In the genomic region with DNA sequence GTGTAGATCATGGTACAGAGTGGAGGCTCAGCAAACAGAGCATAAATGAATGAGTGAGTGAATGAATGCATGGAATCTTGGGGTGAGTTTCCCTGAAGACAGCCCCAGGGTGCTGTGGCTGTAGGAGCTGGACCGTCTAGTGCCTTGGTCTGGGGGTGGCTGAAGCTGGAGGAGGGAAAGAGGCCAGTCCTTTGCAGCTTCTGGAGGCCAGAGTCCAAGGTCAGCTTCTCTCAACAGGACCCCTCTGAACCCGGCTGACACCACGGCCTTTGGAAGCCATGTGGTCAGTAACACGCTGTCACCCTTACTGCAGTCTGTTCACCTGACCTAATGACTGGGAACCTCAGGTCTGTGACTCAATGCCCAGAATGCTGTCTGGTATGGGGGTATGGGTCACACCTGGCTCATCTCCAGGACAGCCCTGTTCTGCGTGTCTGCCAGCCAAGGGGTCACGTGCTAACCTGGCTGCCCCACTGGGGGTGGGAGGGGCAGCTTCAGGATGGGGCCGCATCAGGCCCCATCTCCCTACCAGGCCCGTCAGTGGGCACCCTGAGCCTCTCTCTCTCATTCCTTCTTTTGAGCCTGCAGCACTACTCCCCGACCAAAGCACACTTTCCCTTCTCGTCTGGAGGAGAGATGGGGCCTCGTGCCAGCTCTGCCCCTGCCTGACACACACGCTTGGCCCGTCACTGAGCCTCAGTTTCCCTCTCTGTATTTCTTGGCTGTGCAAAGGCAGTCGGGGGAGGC, we compare ENCODE assay signal across 1 cellular context.
TF ChIP-seq lines count a peak whose summit lies in the region.

No MANE protein-coding gene starts in this region.

TF ChIP-seq in HepG2, 621 proteins besides CTCF, POLR2A, EP300 and RAD21 (continued from another document and continues in another):
- TF ChIP-seq, protein P1, sequence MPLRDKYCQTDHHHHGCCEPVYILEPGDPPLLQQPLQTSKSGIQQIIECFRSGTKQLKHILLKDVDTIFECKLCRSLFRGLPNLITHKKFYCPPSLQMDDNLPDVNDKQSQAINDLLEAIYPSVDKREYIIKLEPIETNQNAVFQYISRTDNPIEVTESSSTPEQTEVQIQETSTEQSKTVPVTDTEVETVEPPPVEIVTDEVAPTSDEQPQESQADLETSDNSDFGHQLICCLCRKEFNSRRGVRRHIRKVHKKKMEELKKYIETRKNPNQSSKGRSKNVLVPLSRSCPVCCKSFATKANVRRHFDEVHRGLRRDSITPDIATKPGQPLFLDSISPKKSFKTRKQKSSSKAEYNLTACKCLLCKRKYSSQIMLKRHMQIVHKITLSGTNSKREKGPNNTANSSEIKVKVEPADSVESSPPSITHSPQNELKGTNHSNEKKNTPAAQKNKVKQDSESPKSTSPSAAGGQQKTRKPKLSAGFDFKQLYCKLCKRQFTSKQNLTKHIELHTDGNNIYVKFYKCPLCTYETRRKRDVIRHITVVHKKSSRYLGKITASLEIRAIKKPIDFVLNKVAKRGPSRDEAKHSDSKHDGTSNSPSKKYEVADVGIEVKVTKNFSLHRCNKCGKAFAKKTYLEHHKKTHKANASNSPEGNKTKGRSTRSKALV (CRISPR knock-in tag; IDR thresholded peaks at IDR 0.05): no peak
- TF ChIP-seq NFE2L1 (CRISPR knock-in tag; IDR thresholded peaks at IDR 0.05; ENCODE audit: borderline replicate concordance): no peak
- peak; percentile 93 for TF ChIP-seq TGIF2 (CRISPR knock-in tag; IDR thresholded peaks at IDR 0.05)
- TF ChIP-seq MZF1 (CRISPR knock-in tag; IDR thresholded peaks at IDR 0.05; ENCODE audit: borderline replicate concordance): no peak
- TF ChIP-seq CBX5 (CRISPR knock-in tag; IDR thresholded peaks at IDR 0.05; ENCODE audit: borderline replicate concordance): peak; percentile 72; the same call in 1 of the 2 replicates
- peak; percentile 96 for TF ChIP-seq ARID5B (CRISPR knock-in tag; IDR thresholded peaks at IDR 0.05)
- TF ChIP-seq TCF7 (IDR thresholded peaks at IDR 0.05; ENCODE audit: low read depth): no peak; the same call in 1 of the 2 replicates
- TF ChIP-seq KLF9 (CRISPR knock-in tag; IDR thresholded peaks at IDR 0.05; ENCODE audit: low read depth): 0 out of 2 replicates have a peak, but pooled peaks have one; percentile 68
- peak; percentile 77 for TF ChIP-seq ZSCAN31 (CRISPR knock-in tag; IDR thresholded peaks at IDR 0.05; ENCODE audit: low read depth)
- TF ChIP-seq MAF1 (CRISPR knock-in tag; IDR thresholded peaks at IDR 0.05; ENCODE audit: borderline replicate concordance): no peak
- TF ChIP-seq, protein P2, sequence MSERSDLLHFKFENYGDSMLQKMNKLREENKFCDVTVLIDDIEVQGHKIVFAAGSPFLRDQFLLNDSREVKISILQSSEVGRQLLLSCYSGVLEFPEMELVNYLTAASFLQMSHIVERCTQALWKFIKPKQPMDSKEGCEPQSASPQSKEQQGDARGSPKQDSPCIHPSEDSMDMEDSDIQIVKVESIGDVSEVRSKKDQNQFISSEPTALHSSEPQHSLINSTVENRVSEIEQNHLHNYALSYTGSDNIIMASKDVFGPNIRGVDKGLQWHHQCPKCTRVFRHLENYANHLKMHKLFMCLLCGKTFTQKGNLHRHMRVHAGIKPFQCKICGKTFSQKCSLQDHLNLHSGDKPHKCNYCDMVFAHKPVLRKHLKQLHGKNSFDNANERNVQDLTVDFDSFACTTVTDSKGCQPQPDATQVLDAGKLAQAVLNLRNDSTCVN (CRISPR knock-in tag; IDR thresholded peaks at IDR 0.05; ENCODE audit: borderline replicate concordance): peak; percentile 87
- peak; percentile 88 for TF ChIP-seq ZFP36L1 (CRISPR knock-in tag; IDR thresholded peaks at IDR 0.05)
- TF ChIP-seq NCOA2 (CRISPR knock-in tag; IDR thresholded peaks at IDR 0.05): peak; percentile 90
- TF ChIP-seq ZIK1 (CRISPR knock-in tag; IDR thresholded peaks at IDR 0.05; ENCODE audit: borderline replicate concordance, low read depth): peak; percentile 58; the same call in 1 of the 2 replicates
- no peak for TF ChIP-seq TSC22D2 (CRISPR knock-in tag; IDR thresholded peaks at IDR 0.05; ENCODE audit: borderline replicate concordance)
- no peak for TF ChIP-seq ZBTB49 (CRISPR knock-in tag; IDR thresholded peaks at IDR 0.05; ENCODE audit: borderline replicate concordance)
- TF ChIP-seq ZBTB7B (CRISPR knock-in tag; IDR thresholded peaks at IDR 0.05): peak; percentile 97
- TF ChIP-seq, protein P3, sequence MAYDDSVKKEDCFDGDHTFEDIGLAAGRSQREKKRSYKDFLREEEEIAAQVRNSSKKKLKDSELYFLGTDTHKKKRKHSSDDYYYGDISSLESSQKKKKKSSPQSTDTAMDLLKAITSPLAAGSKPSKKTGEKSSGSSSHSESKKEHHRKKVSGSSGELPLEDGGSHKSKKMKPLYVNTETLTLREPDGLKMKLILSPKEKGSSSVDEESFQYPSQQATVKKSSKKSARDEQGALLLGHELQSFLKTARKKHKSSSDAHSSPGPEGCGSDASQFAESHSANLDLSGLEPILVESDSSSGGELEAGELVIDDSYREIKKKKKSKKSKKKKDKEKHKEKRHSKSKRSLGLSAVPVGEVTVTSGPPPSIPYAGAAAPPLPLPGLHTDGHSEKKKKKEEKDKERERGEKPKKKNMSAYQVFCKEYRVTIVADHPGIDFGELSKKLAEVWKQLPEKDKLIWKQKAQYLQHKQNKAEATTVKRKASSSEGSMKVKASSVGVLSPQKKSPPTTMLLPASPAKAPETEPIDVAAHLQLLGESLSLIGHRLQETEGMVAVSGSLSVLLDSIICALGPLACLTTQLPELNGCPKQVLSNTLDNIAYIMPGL (CRISPR knock-in tag; IDR thresholded peaks at IDR 0.05; ENCODE audit: borderline replicate concordance in 1 of 2, low read depth in 1 of 2): peak in 1 of 2 experiments; percentile 53; a peak in 1 of 4 replicates
- no peak for TF ChIP-seq XRCC5 (optimal IDR thresholded peaks at IDR 0.05; ENCODE audit: low read length)
- TF ChIP-seq, protein P4, sequence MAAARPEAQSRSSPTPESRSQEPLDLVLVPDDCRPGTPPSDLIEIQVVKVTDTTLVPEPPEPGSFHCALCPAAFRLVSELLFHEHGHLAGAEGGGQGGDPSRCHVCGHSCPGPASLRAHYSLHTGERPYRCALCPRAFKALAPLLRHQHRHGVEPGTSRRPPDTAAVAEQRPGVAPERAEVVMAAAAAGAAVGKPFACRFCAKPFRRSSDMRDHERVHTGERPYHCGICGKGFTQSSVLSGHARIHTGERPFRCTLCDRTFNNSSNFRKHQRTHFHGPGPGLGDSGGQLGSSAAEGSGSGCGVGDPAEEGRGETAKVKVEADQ (CRISPR knock-in tag; IDR thresholded peaks at IDR 0.05; ENCODE audit: borderline replicate concordance): 0 out of 2 replicates have a peak, but pooled peaks have one; percentile 29
- 0 out of 2 replicates have a peak, but pooled peaks have one; percentile 42 for TF ChIP-seq CENPT (CRISPR knock-in tag; IDR thresholded peaks at IDR 0.05; ENCODE audit: low read depth)
- peak; percentile 56 for TF ChIP-seq RCOR2 (CRISPR knock-in tag; IDR thresholded peaks at IDR 0.05)
- no peak for TF ChIP-seq KAT7 (CRISPR knock-in tag; IDR thresholded peaks at IDR 0.05; ENCODE audit: borderline replicate concordance)
- peak; percentile 45; the same call in 1 of the 2 replicates for TF ChIP-seq HBP1 (CRISPR knock-in tag; IDR thresholded peaks at IDR 0.05; ENCODE audit: low read depth)
- TF ChIP-seq, protein P5, sequence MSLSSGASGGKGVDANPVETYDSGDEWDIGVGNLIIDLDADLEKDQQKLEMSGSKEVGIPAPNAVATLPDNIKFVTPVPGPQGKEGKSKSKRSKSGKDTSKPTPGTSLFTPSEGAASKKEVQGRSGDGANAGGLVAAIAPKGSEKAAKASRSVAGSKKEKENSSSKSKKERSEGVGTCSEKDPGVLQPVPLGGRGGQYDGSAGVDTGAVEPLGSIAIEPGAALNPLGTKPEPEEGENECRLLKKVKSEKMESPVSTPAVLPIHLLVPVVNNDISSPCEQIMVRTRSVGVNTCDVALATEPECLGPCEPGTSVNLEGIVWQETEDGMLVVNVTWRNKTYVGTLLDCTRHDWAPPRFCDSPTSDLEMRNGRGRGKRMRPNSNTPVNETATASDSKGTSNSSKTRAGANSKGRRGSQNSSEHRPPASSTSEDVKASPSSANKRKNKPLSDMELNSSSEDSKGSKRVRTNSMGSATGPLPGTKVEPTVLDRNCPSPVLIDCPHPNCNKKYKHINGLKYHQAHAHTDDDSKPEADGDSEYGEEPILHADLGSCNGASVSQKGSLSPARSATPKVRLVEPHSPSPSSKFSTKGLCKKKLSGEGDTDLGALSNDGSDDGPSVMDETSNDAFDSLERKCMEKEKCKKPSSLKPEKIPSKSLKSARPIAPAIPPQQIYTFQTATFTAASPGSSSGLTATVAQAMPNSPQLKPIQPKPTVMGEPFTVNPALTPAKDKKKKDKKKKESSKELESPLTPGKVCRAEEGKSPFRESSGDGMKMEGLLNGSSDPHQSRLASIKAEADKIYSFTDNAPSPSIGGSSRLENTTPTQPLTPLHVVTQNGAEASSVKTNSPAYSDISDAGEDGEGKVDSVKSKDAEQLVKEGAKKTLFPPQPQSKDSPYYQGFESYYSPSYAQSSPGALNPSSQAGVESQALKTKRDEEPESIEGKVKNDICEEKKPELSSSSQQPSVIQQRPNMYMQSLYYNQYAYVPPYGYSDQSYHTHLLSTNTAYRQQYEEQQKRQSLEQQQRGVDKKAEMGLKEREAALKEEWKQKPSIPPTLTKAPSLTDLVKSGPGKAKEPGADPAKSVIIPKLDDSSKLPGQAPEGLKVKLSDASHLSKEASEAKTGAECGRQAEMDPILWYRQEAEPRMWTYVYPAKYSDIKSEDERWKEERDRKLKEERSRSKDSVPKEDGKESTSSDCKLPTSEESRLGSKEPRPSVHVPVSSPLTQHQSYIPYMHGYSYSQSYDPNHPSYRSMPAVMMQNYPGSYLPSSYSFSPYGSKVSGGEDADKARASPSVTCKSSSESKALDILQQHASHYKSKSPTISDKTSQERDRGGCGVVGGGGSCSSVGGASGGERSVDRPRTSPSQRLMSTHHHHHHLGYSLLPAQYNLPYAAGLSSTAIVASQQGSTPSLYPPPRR (CRISPR knock-in tag; IDR thresholded peaks at IDR 0.05; ENCODE audit: borderline replicate concordance): peak; percentile 76
- TF ChIP-seq ZBTB38 (CRISPR knock-in tag; IDR thresholded peaks at IDR 0.05): peak; percentile 76
- peak; percentile 94 for TF ChIP-seq GATAD2A (CRISPR knock-in tag; IDR thresholded peaks at IDR 0.05)
- no peak for TF ChIP-seq ZNF775 (CRISPR knock-in tag; IDR thresholded peaks at IDR 0.05; ENCODE audit: borderline replicate concordance)
- peak; percentile 24; the same call in 1 of the 2 replicates for TF ChIP-seq SP4 (CRISPR knock-in tag; IDR thresholded peaks at IDR 0.05)
- TF ChIP-seq ZNF282 (IDR thresholded peaks at IDR 0.05; ENCODE audit: partially characterized antibody): no peak
- TF ChIP-seq KDM3A (CRISPR knock-in tag; IDR thresholded peaks at IDR 0.05; ENCODE audit: low read depth): peak; percentile 86
- TF ChIP-seq HMGA1 (CRISPR knock-in tag; conservative IDR thresholded peaks at IDR 0.05): no peak
- TF ChIP-seq SAFB2 (CRISPR knock-in tag; IDR thresholded peaks at IDR 0.05; ENCODE audit: borderline replicate concordance, low read depth): peak; percentile 86; the same call in 1 of the 2 replicates
- TF ChIP-seq ZEB1 (IDR thresholded peaks at IDR 0.05; ENCODE audit: insufficient replicate concordance, low read depth): peak; percentile 59
